ENCODE assay signal across 2 cellular contexts in the genomic region with DNA sequence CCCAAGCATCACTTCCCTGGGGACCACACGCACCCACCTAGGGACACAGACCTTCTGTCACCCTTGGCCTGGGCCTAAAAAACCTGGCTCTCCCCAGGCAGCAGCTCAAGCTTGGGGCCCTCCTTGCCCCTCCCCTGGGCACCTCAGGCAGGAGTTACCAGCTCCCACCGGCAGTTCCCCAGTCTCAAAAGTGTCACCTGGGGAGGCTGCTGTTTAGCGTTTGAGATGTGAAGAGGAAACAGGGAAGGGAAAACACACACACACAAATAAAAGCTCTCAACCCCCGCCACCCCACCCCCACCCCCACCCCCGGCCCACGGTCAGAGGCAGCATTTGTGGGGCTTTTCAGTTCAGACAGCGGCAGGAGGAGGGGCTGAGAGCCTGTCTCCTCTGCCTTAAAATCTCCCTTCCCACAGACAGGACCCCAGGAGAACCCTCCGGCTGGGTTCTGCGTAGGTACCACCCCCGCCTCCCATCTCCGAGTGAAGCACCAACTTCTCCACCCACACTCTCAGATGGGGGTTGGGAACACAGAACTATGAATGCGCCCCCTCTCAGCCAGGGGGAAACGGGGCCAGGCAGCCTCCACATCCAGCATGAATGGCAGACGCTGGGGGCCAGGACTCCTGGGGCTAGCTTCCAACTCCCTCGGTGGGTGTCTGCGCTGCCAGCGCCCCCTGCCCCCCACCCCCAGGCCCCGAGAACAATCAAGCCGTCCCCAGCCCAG.
A peak's percentile ranks its signal among the peaks of the same experiment; 100 is the strongest.
TF ChIP-seq lines count a peak whose summit lies in the region.

No MANE protein-coding gene starts in this region.

TF ChIP-seq in GM23338, 12 proteins besides CTCF, POLR2A, EP300 and RAD21 (continues in another document):
- TF ChIP-seq, protein P1, sequence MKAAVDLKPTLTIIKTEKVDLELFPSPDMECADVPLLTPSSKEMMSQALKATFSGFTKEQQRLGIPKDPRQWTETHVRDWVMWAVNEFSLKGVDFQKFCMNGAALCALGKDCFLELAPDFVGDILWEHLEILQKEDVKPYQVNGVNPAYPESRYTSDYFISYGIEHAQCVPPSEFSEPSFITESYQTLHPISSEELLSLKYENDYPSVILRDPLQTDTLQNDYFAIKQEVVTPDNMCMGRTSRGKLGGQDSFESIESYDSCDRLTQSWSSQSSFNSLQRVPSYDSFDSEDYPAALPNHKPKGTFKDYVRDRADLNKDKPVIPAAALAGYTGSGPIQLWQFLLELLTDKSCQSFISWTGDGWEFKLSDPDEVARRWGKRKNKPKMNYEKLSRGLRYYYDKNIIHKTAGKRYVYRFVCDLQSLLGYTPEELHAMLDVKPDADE (IDR thresholded peaks at IDR 0.05), result no peak
- TF ChIP-seq JUNB (IDR thresholded peaks at IDR 0.05; ENCODE audit: unreplicated experiment), result no peak
- no peak for TF ChIP-seq STAT1 (IDR thresholded peaks at IDR 0.05; ENCODE audit: unreplicated experiment)
- TF ChIP-seq, protein P2, sequence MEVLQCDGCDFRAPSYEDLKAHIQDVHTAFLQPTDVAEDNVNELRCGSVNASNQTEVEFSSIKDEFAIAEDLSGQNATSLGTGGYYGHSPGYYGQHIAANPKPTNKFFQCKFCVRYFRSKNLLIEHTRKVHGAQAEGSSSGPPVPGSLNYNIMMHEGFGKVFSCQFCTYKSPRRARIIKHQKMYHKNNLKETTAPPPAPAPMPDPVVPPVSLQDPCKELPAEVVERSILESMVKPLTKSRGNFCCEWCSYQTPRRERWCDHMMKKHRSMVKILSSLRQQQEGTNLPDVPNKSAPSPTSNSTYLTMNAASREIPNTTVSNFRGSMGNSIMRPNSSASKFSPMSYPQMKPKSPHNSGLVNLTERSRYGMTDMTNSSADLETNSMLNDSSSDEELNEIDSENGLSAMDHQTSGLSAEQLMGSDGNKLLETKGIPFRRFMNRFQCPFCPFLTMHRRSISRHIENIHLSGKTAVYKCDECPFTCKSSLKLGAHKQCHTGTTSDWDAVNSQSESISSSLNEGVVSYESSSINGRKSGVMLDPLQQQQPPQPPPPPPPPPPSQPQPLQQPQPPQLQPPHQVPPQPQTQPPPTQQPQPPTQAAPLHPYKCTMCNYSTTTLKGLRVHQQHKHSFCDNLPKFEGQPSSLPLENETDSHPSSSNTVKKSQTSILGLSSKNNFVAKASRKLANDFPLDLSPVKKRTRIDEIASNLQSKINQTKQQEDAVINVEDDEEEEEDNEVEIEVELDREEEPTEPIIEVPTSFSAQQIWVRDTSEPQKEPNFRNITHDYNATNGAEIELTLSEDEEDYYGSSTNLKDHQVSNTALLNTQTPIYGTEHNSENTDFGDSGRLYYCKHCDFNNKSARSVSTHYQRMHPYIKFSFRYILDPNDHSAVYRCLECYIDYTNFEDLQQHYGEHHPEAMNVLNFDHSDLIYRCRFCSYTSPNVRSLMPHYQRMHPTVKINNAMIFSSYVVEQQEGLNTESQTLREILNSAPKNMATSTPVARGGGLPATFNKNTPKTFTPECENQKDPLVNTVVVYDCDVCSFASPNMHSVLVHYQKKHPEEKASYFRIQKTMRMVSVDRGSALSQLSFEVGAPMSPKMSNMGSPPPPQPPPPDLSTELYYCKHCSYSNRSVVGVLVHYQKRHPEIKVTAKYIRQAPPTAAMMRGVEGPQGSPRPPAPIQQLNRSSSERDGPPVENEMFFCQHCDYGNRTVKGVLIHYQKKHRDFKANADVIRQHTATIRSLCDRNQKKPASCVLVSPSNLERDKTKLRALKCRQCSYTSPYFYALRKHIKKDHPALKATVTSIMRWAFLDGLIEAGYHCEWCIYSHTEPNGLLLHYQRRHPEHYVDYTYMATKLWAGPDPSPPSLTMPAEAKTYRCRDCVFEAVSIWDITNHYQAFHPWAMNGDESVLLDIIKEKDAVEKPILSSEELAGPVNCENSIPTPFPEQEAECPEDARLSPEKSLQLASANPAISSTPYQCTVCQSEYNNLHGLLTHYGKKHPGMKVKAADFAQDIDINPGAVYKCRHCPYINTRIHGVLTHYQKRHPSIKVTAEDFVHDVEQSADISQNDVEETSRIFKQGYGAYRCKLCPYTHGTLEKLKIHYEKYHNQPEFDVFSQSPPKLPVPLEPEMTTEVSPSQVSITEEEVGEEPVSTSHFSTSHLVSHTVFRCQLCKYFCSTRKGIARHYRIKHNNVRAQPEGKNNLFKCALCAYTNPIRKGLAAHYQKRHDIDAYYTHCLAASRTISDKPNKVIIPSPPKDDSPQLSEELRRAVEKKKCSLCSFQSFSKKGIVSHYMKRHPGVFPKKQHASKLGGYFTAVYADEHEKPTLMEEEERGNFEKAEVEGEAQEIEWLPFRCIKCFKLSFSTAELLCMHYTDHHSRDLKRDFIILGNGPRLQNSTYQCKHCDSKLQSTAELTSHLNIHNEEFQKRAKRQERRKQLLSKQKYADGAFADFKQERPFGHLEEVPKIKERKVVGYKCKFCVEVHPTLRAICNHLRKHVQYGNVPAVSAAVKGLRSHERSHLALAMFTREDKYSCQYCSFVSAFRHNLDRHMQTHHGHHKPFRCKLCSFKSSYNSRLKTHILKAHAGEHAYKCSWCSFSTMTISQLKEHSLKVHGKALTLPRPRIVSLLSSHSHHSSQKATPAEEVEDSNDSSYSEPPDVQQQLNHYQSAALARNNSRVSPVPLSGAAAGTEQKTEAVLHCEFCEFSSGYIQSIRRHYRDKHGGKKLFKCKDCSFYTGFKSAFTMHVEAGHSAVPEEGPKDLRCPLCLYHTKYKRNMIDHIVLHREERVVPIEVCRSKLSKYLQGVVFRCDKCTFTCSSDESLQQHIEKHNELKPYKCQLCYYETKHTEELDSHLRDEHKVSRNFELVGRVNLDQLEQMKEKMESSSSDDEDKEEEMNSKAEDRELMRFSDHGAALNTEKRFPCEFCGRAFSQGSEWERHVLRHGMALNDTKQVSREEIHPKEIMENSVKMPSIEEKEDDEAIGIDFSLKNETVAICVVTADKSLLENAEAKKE (CRISPR knock-in tag; IDR thresholded peaks at IDR 0.05), result no peak
- TF ChIP-seq, protein P3, sequence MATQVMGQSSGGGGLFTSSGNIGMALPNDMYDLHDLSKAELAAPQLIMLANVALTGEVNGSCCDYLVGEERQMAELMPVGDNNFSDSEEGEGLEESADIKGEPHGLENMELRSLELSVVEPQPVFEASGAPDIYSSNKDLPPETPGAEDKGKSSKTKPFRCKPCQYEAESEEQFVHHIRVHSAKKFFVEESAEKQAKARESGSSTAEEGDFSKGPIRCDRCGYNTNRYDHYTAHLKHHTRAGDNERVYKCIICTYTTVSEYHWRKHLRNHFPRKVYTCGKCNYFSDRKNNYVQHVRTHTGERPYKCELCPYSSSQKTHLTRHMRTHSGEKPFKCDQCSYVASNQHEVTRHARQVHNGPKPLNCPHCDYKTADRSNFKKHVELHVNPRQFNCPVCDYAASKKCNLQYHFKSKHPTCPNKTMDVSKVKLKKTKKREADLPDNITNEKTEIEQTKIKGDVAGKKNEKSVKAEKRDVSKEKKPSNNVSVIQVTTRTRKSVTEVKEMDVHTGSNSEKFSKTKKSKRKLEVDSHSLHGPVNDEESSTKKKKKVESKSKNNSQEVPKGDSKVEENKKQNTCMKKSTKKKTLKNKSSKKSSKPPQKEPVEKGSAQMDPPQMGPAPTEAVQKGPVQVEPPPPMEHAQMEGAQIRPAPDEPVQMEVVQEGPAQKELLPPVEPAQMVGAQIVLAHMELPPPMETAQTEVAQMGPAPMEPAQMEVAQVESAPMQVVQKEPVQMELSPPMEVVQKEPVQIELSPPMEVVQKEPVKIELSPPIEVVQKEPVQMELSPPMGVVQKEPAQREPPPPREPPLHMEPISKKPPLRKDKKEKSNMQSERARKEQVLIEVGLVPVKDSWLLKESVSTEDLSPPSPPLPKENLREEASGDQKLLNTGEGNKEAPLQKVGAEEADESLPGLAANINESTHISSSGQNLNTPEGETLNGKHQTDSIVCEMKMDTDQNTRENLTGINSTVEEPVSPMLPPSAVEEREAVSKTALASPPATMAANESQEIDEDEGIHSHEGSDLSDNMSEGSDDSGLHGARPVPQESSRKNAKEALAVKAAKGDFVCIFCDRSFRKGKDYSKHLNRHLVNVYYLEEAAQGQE (IDR thresholded peaks at IDR 0.05; ENCODE audit: unreplicated experiment), result no peak
- no peak for TF ChIP-seq POLR2AphosphoS5 (IDR thresholded peaks at IDR 0.05; ENCODE audit: low read depth)
- TF ChIP-seq EZH2 (IDR thresholded peaks at IDR 0.05; ENCODE audit: low read depth, unreplicated experiment), result no peak
- TF ChIP-seq ZNF114 (CRISPR knock-in tag; IDR thresholded peaks at IDR 0.05), result no peak

TF ChIP-seq in K562, 482 proteins besides CTCF, POLR2A, EP300 and RAD21 (continued from another document):
- TF ChIP-seq, protein P4, sequence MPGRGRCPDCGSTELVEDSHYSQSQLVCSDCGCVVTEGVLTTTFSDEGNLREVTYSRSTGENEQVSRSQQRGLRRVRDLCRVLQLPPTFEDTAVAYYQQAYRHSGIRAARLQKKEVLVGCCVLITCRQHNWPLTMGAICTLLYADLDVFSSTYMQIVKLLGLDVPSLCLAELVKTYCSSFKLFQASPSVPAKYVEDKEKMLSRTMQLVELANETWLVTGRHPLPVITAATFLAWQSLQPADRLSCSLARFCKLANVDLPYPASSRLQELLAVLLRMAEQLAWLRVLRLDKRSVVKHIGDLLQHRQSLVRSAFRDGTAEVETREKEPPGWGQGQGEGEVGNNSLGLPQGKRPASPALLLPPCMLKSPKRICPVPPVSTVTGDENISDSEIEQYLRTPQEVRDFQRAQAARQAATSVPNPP (IDR thresholded peaks at IDR 0.05; ENCODE audit: borderline replicate concordance, insufficient read depth, insufficient read length), result no peak
- TF ChIP-seq EGR1 (conservative IDR thresholded peaks at IDR 0.05) (peak; percentile 82), HMG20A (CRISPR knock-in tag; conservative IDR thresholded peaks at IDR 0.05) (no peak), CBX3 (IDR thresholded peaks at IDR 0.05; ENCODE audit: borderline replicate concordance in 1 of 2, low read length in 2 of 2) (0 out of 3 replicates have a peak, but pooled peaks of 1 of the 2 experiments have one; percentile 0)
- TF ChIP-seq, protein P5, sequence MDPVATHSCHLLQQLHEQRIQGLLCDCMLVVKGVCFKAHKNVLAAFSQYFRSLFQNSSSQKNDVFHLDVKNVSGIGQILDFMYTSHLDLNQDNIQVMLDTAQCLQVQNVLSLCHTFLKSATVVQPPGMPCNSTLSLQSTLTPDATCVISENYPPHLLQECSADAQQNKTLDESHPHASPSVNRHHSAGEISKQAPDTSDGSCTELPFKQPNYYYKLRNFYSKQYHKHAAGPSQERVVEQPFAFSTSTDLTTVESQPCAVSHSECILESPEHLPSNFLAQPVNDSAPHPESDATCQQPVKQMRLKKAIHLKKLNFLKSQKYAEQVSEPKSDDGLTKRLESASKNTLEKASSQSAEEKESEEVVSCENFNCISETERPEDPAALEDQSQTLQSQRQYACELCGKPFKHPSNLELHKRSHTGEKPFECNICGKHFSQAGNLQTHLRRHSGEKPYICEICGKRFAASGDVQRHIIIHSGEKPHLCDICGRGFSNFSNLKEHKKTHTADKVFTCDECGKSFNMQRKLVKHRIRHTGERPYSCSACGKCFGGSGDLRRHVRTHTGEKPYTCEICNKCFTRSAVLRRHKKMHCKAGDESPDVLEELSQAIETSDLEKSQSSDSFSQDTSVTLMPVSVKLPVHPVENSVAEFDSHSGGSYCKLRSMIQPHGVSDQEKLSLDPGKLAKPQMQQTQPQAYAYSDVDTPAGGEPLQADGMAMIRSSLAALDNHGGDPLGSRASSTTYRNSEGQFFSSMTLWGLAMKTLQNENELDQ (CRISPR knock-in tag; IDR thresholded peaks at IDR 0.05; ENCODE audit: borderline replicate concordance), result no peak
- TF ChIP-seq, protein P6, sequence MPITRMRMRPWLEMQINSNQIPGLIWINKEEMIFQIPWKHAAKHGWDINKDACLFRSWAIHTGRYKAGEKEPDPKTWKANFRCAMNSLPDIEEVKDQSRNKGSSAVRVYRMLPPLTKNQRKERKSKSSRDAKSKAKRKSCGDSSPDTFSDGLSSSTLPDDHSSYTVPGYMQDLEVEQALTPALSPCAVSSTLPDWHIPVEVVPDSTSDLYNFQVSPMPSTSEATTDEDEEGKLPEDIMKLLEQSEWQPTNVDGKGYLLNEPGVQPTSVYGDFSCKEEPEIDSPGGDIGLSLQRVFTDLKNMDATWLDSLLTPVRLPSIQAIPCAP (CRISPR knock-in tag; IDR thresholded peaks at IDR 0.05; ENCODE audit: borderline replicate concordance), result no peak
- TF ChIP-seq, protein P7, sequence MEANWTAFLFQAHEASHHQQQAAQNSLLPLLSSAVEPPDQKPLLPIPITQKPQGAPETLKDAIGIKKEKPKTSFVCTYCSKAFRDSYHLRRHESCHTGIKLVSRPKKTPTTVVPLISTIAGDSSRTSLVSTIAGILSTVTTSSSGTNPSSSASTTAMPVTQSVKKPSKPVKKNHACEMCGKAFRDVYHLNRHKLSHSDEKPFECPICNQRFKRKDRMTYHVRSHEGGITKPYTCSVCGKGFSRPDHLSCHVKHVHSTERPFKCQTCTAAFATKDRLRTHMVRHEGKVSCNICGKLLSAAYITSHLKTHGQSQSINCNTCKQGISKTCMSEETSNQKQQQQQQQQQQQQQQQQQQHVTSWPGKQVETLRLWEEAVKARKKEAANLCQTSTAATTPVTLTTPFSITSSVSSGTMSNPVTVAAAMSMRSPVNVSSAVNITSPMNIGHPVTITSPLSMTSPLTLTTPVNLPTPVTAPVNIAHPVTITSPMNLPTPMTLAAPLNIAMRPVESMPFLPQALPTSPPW (CRISPR knock-in tag; IDR thresholded peaks at IDR 0.05), result 0 out of 2 replicates have a peak, but pooled peaks have one; percentile 23
